In genomic region chr4:18197467-18197866, GRCh38 we compare ENCODE assay signal across 25 cellular contexts.
"Had no signal": no experiment of that assay in that cellular context is flagged by ENCODE, and none has a peak within 500 bp of the region (broad histone marks: within the 10 kb centered on the region; RNA-seq: fewer than 3 reads in every experiment).

No MANE protein-coding gene starts in this region.

- H2AFZ ChIP-seq: hepatocyte, neural progenitor cell, parathyroid adenoma had no signal

- H3K79me2 ChIP-seq: hepatocyte, parathyroid adenoma had no signal

- H3K4me3 ChIP-seq: esophagus muscularis mucosa, gastroesophageal sphincter, heart left ventricle, hepatocyte, lung, mucosa of descending colon, neural progenitor cell, right lobe of liver, thoracic aorta, tibial nerve, upper lobe of right lung, uterus had no signal

- H3K27ac ChIP-seq: esophagus muscularis mucosa, foreskin keratinocyte, gastroesophageal sphincter, heart left ventricle, hepatocyte, neural progenitor cell, parathyroid adenoma, right lobe of liver, thoracic aorta, tibial nerve, upper lobe of right lung, uterus had no signal

- H3K4me1 ChIP-seq: esophagus muscularis mucosa, foreskin keratinocyte, gastroesophageal sphincter, heart left ventricle, neural progenitor cell, right lobe of liver, tibial nerve, upper lobe of right lung, uterus had no signal

- H3K36me3 ChIP-seq: esophagus muscularis mucosa, gastroesophageal sphincter, heart left ventricle, neural progenitor cell, right lobe of liver, thoracic aorta, tibial nerve, upper lobe of right lung, uterus had no signal

- DNase-seq: dermis blood vessel endothelial cell; effector memory CD4-positive, alpha-beta T cell; foreskin keratinocyte; heart left ventricle; kidney; mucosa of descending colon; naive B cell; right lobe of liver; small intestine; stimulated activated CD4-positive, alpha-beta T cell treated with anti-CD3 and anti-CD28 coated beads, Interleukin-15, amount 100 ng/mL, for 24 hours; stimulated activated CD4-positive, alpha-beta T cell treated with anti-CD3 and anti-CD28 coated beads, Interleukin-2, amount 100 ng/mL, for 48 hours; stimulated activated naive B cell treated with anti-CD40 and anti-IgM and Interleukin-4, amounts not matched to agents 10 μg/mL and 1 μg/mL and 100 μg/mL, for 72 hours; upper lobe of right lung; uterus had no signal

- H3K9me3 ChIP-seq: esophagus muscularis mucosa, gastroesophageal sphincter, heart left ventricle, mucosa of descending colon, right lobe of liver, thoracic aorta, tibial nerve, upper lobe of right lung, uterus had no signal

- H3K4me2 ChIP-seq: hepatocyte, neural progenitor cell had no signal

- H3K27me3 ChIP-seq: esophagus muscularis mucosa, foreskin keratinocyte, gastroesophageal sphincter, heart left ventricle, hepatocyte, neural progenitor cell, right lobe of liver, tibial nerve, upper lobe of right lung, uterus had no signal

- H3K9ac ChIP-seq: neural progenitor cell, parathyroid adenoma had no signal

- ATAC-seq: foreskin keratinocyte; gastroesophageal sphincter; heart left ventricle; left lobe of liver; mucosa of descending colon; natural killer cell treated with Interleukin-12 subunit alpha and Interleukin-12 subunit beta and Interleukin-15 and Interleukin-18, amount 100 ng/mL, for 72 hours; right lobe of liver; stimulated activated naive B cell treated with anti-CD40 and anti-IgM and Interleukin-4, amounts not matched to agents 10 μg/mL and 1 μg/mL and 100 μg/mL, for 72 hours; upper lobe of right lung had no signal

- FAIRE-seq: endothelial cell of umbilical vein, kidney, small intestine had no signal
